In the genomic region with DNA sequence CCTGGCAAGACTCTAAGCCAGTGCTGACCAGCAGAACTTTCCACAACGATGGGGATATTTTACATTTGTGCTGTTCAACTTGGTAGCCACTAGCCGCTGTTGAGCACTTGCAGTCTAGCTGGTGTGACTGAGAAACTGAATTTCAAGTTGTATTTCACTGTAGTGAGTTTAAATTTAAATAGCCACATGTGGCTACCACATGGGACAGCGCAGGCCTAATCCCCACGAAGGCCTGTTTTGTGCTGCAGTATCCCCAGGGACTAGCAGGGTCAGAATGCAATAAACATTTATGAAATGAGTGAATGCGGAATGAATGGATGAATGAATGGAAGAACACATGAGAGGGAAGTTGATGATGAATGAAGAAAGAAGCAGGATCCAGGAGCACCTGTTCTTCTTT, we compare ENCODE assay signal across 24 cellular contexts.
"Had no signal": no experiment of that assay in that cellular context is flagged by ENCODE, and none has a peak within 500 bp of the region (broad histone marks: within the 10 kb centered on the region; RNA-seq: fewer than 3 reads in every experiment).

No MANE protein-coding gene starts in this region.

- H3K9me3 ChIP-seq: adrenal gland, esophagus muscularis mucosa, pancreas, psoas muscle, right atrium auricular region, spleen had no signal

- H3K36me3 Mint-ChIP-seq: WTC11 had no signal

- DNase-seq: activated CD4-positive, alpha-beta memory T cell treated with anti-CD3 and anti-CD28 coated beads, Interleukin-2, amount 10 ng/mL, durations not matched to agents 7 days and 5 days; activated CD4-positive, alpha-beta T cell treated with anti-CD3 and anti-CD28 coated beads for 48 hours; adrenal gland; central memory CD4-positive, alpha-beta T cell; effector memory CD8-positive, alpha-beta T cell; foreskin keratinocyte; immature natural killer cell; left ventricle myocardium superior; mammary epithelial cell; midbrain; pancreas; psoas muscle; spleen; stimulated activated CD4-positive, alpha-beta T cell treated with anti-CD3 and anti-CD28 coated beads, Interleukin-4, amount 100 ng/mL, for 1 hour; stimulated activated naive CD8-positive, alpha-beta T cell treated with anti-CD3 and anti-CD28 coated beads, Interleukin-15, Interleukin-2, amounts not matched to agents 100 U/mL and 50 U/mL, for 24 hours; T-helper 1 cell; T-helper 9 cell had no signal

- H3K27ac Mint-ChIP-seq: activated CD4-positive, alpha-beta memory T cell treated with anti-CD3 and anti-CD28 coated beads, Interleukin-2, amount 10 ng/mL, durations not matched to agents 7 days and 5 days; nephron; WTC11 had no signal

- H3K27me3 ChIP-seq: adrenal gland, esophagus muscularis mucosa, foreskin keratinocyte, hepatocyte, pancreas, right atrium auricular region, spleen had no signal

- H3K36me3 ChIP-seq: adrenal gland, esophagus muscularis mucosa, pancreas, right atrium auricular region, spleen had no signal

- H3K27ac ChIP-seq: adrenal gland, esophagus muscularis mucosa, foreskin keratinocyte, hepatocyte, pancreas, psoas muscle, right atrium auricular region had no signal

- H3K4me1 Mint-ChIP-seq: nephron had no signal

- H3K4me1 ChIP-seq: pancreas, psoas muscle, right atrium auricular region had no signal

- H3K27me3 Mint-ChIP-seq: activated CD4-positive, alpha-beta memory T cell treated with anti-CD3 and anti-CD28 coated beads, Interleukin-2, amount 10 ng/mL, durations not matched to agents 7 days and 5 days; activated naive CD8-positive, alpha-beta T cell; effector memory CD8-positive, alpha-beta T cell had no signal

- H3K4me3 Mint-ChIP-seq: activated CD4-positive, alpha-beta memory T cell treated with anti-CD3 and anti-CD28 coated beads, Interleukin-2, amount 10 ng/mL, durations not matched to agents 7 days and 5 days; activated naive CD8-positive, alpha-beta T cell; activated T-helper 1 cell treated with anti-CD3 and anti-CD28 coated beads, Interleukin-12 subunit alpha, Interleukin-12 subunit beta, Interleukin-2, Interleukin-4 antibody, amounts not matched to agents 30 ng/mL and 10 ng/mL and 1 ng/mL, durations not matched to agents 14 hours and 24 hours and 36 hours; effector memory CD8-positive, alpha-beta T cell; immature natural killer cell; nephron; WTC11 had no signal

- H3K4me3 ChIP-seq: adrenal gland, esophagus muscularis mucosa, hepatocyte, pancreas, psoas muscle, right atrium auricular region, spleen had no signal

- ATAC-seq: effector memory CD8-positive, alpha-beta T cell; foreskin keratinocyte; left ventricle myocardium superior; pancreas; psoas muscle; stimulated activated naive CD8-positive, alpha-beta T cell treated with anti-CD3 and anti-CD28 coated beads, Interleukin-15, Interleukin-2, amounts not matched to agents 100 U/mL and 50 U/mL, for 24 hours; WTC11 had no signal

- H3K9me3 Mint-ChIP-seq: activated CD4-positive, alpha-beta memory T cell treated with anti-CD3 and anti-CD28 coated beads, Interleukin-2, amount 10 ng/mL, durations not matched to agents 7 days and 5 days; activated T-helper 1 cell treated with anti-CD3 and anti-CD28 coated beads, Interleukin-12 subunit alpha, Interleukin-12 subunit beta, Interleukin-2, Interleukin-4 antibody, amounts not matched to agents 30 ng/mL and 10 ng/mL and 1 ng/mL, durations not matched to agents 14 hours and 24 hours and 36 hours; effector memory CD8-positive, alpha-beta T cell; immature natural killer cell; nephron; WTC11 had no signal
